In genomic region chr17:76458580-76459490, GRCh38 we compare ENCODE assay signal across 1 cellular context.
TF ChIP-seq lines count a peak whose summit lies in the region.

No MANE protein-coding gene starts in this region.

TF ChIP-seq in HepG2, 621 proteins besides CTCF, POLR2A, EP300 and RAD21 (continued from another document and continues in another):
- no peak for TF ChIP-seq ZNF362 (CRISPR knock-in tag; IDR thresholded peaks at IDR 0.05; ENCODE audit: borderline replicate concordance)
- TF ChIP-seq ZNF547 (CRISPR knock-in tag; IDR thresholded peaks at IDR 0.05) = no peak
- no peak for TF ChIP-seq ZNF180 (CRISPR knock-in tag; IDR thresholded peaks at IDR 0.05; ENCODE audit: borderline replicate concordance, low read depth)
- no peak for TF ChIP-seq ZNF572 (CRISPR knock-in tag; IDR thresholded peaks at IDR 0.05)
- TF ChIP-seq ZSCAN25 (CRISPR knock-in tag; IDR thresholded peaks at IDR 0.05) = no peak
- no peak for TF ChIP-seq ZFYVE20 (CRISPR knock-in tag; IDR thresholded peaks at IDR 0.05; ENCODE audit: borderline replicate concordance, low read depth)
- no peak for TF ChIP-seq ZNF335 (CRISPR knock-in tag; IDR thresholded peaks at IDR 0.05)
- no peak for TF ChIP-seq SNRNP70 (IDR thresholded peaks at IDR 0.05; ENCODE audit: low read depth, low read length)
- TF ChIP-seq UBTF (CRISPR knock-in tag; IDR thresholded peaks at IDR 0.05) = peak; percentile 16; the same call in 1 of the 2 replicates
- TF ChIP-seq ZNF441 (CRISPR knock-in tag; IDR thresholded peaks at IDR 0.05; ENCODE audit: borderline replicate concordance) = no peak
- TF ChIP-seq ZNF225 (CRISPR knock-in tag; IDR thresholded peaks at IDR 0.05) = peak; percentile 48; the same call in 1 of the 2 replicates
- TF ChIP-seq SRY (CRISPR knock-in tag; IDR thresholded peaks at IDR 0.05) = no peak
- TF ChIP-seq ZNF792 (CRISPR knock-in tag; IDR thresholded peaks at IDR 0.05) = no peak
- peak; percentile 31; the same call in 1 of the 2 replicates for TF ChIP-seq IKZF5 (CRISPR knock-in tag; IDR thresholded peaks at IDR 0.05)
- 0 out of 2 replicates have a peak, but pooled peaks have one; percentile 22 for TF ChIP-seq ATF2 (CRISPR knock-in tag; IDR thresholded peaks at IDR 0.05)
- TF ChIP-seq FOSL2 (CRISPR knock-in tag; IDR thresholded peaks at IDR 0.05) = peak; percentile 8; the same call in 1 of the 2 replicates
- TF ChIP-seq PBX2 (CRISPR knock-in tag; IDR thresholded peaks at IDR 0.05) = 0 out of 2 replicates have a peak, but pooled peaks have one; percentile 9
- no peak for TF ChIP-seq RBAK (CRISPR knock-in tag; IDR thresholded peaks at IDR 0.05)
- TF ChIP-seq ZNF18 (CRISPR knock-in tag; IDR thresholded peaks at IDR 0.05; ENCODE audit: insufficient replicate concordance) = no peak
- peak; percentile 67 for TF ChIP-seq ZNF263 (CRISPR knock-in tag; IDR thresholded peaks at IDR 0.05)
- 0 out of 2 replicates have a peak, but pooled peaks have one; percentile 22 for TF ChIP-seq ARID4A (CRISPR knock-in tag; IDR thresholded peaks at IDR 0.05; ENCODE audit: borderline replicate concordance)
- TF ChIP-seq POGK (CRISPR knock-in tag; conservative IDR thresholded peaks at IDR 0.05) = 0 out of 2 replicates have a peak, but pooled peaks have one; percentile 57
- 0 out of 2 replicates have a peak, but pooled peaks have one; percentile 25 for TF ChIP-seq NRL (CRISPR knock-in tag; IDR thresholded peaks at IDR 0.05; ENCODE audit: borderline replicate concordance)
- 0 out of 2 replicates have a peak, but pooled peaks have one; percentile 32 for TF ChIP-seq E2F5 (CRISPR knock-in tag; conservative IDR thresholded peaks at IDR 0.05)
- no peak for TF ChIP-seq TGIF2 (CRISPR knock-in tag; IDR thresholded peaks at IDR 0.05)
- TF ChIP-seq MAFF (IDR thresholded peaks at IDR 0.05; ENCODE audit: low read depth, low read length) = peak; percentile 40; the same call in 1 of the 2 replicates
- no peak for TF ChIP-seq ELF3 (CRISPR knock-in tag; IDR thresholded peaks at IDR 0.05)
- TF ChIP-seq THRA (CRISPR knock-in tag; IDR thresholded peaks at IDR 0.05; ENCODE audit: borderline replicate concordance) = no peak
- 0 out of 2 replicates have a peak, but pooled peaks have one; percentile 12 for TF ChIP-seq KDM5B (CRISPR knock-in tag; IDR thresholded peaks at IDR 0.05; ENCODE audit: borderline replicate concordance)
- no peak for TF ChIP-seq ZNF10 (CRISPR knock-in tag; IDR thresholded peaks at IDR 0.05; ENCODE audit: borderline replicate concordance, low read depth)
- TF ChIP-seq ZNF546 (CRISPR knock-in tag; conservative IDR thresholded peaks at IDR 0.05) = 0 out of 2 replicates have a peak, but pooled peaks have one; percentile 17
- TF ChIP-seq FOXM1 (CRISPR knock-in tag; IDR thresholded peaks at IDR 0.05) = no peak
- TF ChIP-seq ZNF124 (CRISPR knock-in tag; IDR thresholded peaks at IDR 0.05) = 0 out of 2 replicates have a peak, but pooled peaks have one; percentile 43
- TF ChIP-seq MLX (CRISPR knock-in tag; IDR thresholded peaks at IDR 0.05) = no peak
- no peak for TF ChIP-seq THAP8 (CRISPR knock-in tag; IDR thresholded peaks at IDR 0.05; ENCODE audit: borderline replicate concordance)
- TF ChIP-seq FOXJ3 (CRISPR knock-in tag; IDR thresholded peaks at IDR 0.05; ENCODE audit: borderline replicate concordance) = no peak
